In the genomic region with DNA sequence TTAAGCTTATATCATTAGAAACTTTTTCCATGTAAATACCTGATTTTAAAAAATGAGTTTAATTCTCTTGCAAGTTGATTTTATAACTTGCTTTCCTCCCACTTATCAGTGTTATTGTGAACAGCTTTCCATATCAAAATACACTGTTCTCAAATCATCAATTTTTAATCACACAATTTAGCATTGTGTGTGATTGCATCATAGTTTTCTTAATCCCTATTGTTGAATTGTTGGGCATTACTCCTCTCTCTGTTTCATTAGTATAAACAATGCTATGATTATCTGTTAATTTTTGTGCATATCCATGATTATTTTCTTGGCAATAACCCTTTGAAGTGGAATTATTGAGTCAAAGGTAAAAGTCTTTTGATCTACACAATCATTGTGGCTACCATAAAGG, we compare ENCODE assay signal across 19 cellular contexts. TPM values are rescaled to one million over a fixed set of nuclear protein-coding genes. Genes with fewer than 3 reads are reported as not detected.
DNase-seq lines count a peak whose midpoint lies in the region; ATAC-seq, FAIRE-seq and TF ChIP-seq lines count a peak whose summit lies in the region.
"Had no signal": no experiment of that assay in that cellular context is flagged by ENCODE, and none has a peak within 500 bp of the region (broad histone marks: within the 10 kb centered on the region; RNA-seq: fewer than 3 reads in every experiment).

No MANE protein-coding gene starts in this region.

- H3K14ac ChIP-seq in H9 (ENCODE audit: insufficient read depth, low read length), result no peak overlapping the region

- no peaks in the 10 kb centered on the region for H4K20me1 ChIP-seq in H9 (ENCODE audit: control insufficient read depth, insufficient read depth, insufficient read length)
- H4K20me1 ChIP-seq in PC-9 (ENCODE audit: insufficient read depth), result peaks cover 8% of the 10 kb centered on the region; the same call in 1 of the 2 replicates

- BruUV-seq in Panc1 (replicated peaks; lab: Mats Ljungman, UMichigan), result no TSS peak
- BruUV-seq in PC-9 (replicated peaks; lab: Mats Ljungman, UMichigan), result no TSS peak

- H2BK15ac ChIP-seq in H9 (ENCODE audit: low read depth, low read length), result no peak overlapping the region

- H3K9ac ChIP-seq in H9 (ENCODE audit: extremely low read depth, insufficient read length, low read length), result no peak overlapping the region
- H3K9ac ChIP-seq: GM23248 had no signal

- H3K4me1 Mint-ChIP-seq in H9 (peaks cover 54 to 60% of the 10 kb centered on the region in 2 experiments), chondrocyte (ENCODE audit: low read depth) (peaks cover 65% of the 10 kb centered on the region)
- no peaks in the 10 kb centered on the region for H3K4me1 Mint-ChIP-seq in CD8-positive, alpha-beta memory T cell
- H3K4me1 Mint-ChIP-seq: CD4-positive, alpha-beta memory T cell had no signal

- peaks cover 11% of the 10 kb centered on the region for H3K79me1 ChIP-seq in H9 (ENCODE audit: insufficient read depth, low read depth, low read length, poor library complexity, severe bottlenecking)

- H2AK5ac ChIP-seq in H9 (ENCODE audit: insufficient read length, low read length), result no peak overlapping the region

- no peaks in the 10 kb centered on the region for H3K9me3 ChIP-seq in H9 (ENCODE audit: control insufficient read depth, low read depth, low read length)
- H3K9me3 ChIP-seq in Panc1 (ENCODE audit: control insufficient read depth, insufficient read depth, low read depth, low read length), result no peaks in the 10 kb centered on the region
- H3K9me3 ChIP-seq in CD8-positive, alpha-beta memory T cell (ENCODE audit: low read length), result no peaks in the 10 kb centered on the region
- no peaks in the 10 kb centered on the region for H3K9me3 ChIP-seq in PC-9 (ENCODE audit: insufficient read depth, low read depth)
- H3K9me3 ChIP-seq: Caco-2 had no signal

- H2AFZ ChIP-seq in H9 (ENCODE audit: low read length) (no peak overlapping the region), PC-9 (no peak overlapping the region)
- H2AFZ ChIP-seq: GM23248 had no signal

- POLR2A ChIA-PET in Panc1 (lab: Charles Lee), result no interaction called here
- POLR2A ChIA-PET in CD8-positive, alpha-beta memory T cell (lab: Charles Lee), result no interaction called here
- POLR2A ChIA-PET in PC-9 (lab: Charles Lee; ENCODE audit: unreplicated experiment), result no interaction called here

- no peak for TF ChIP-seq CTCF in H9 (conservative IDR thresholded peaks at IDR 0.05)
- TF ChIP-seq CTCF in Panc1 (IDR thresholded peaks at IDR 0.05), result no peak
- no peak for TF ChIP-seq CTCF in chondrocyte (IDR thresholded peaks at IDR 0.05)
- no peak for TF ChIP-seq CTCF in PC-9 (conservative IDR thresholded peaks at IDR 0.05)

- H3K18ac ChIP-seq in H9 (ENCODE audit: insufficient read length, low read depth, low read length), result no peak overlapping the region

- peaks cover 9% of the 10 kb centered on the region; the same call in 1 of the 2 replicates for H3F3A ChIP-seq in PC-9 (ENCODE audit: insufficient read depth, low read depth)

- no peak overlapping the region for H2BK12ac ChIP-seq in H9 (ENCODE audit: insufficient read length, low read depth, low read length)

- no peak overlapping the region for H3K56ac ChIP-seq in H9 (ENCODE audit: insufficient read length, low read depth, low read length)

- no peaks in the 10 kb centered on the region for H3K9me2 ChIP-seq in PC-9 (ENCODE audit: insufficient read depth)

- H3K4me3 ChIP-seq in Panc1 (ENCODE audit: low read depth in 2 of 2, low read length in 2 of 2) (no peak overlapping the region), PC-9 (no peak overlapping the region)
- H3K4me3 ChIP-seq in CD8-positive, alpha-beta memory T cell (ENCODE audit: low read length), result no peak overlapping the region
- H3K4me3 ChIP-seq: GM23248 had no signal

- peaks cover 50% of the 10 kb centered on the region; the same call in 1 of the 2 replicates for H3K79me2 ChIP-seq in H9 (ENCODE audit: insufficient read depth, low read length)
- peaks cover 87% of the 10 kb centered on the region for H3K79me2 ChIP-seq in PC-9 (ENCODE audit: low read depth)

- peaks cover 9 to 14% (median 9%) of the 10 kb centered on the region in 3 experiments for H3K36me3 Mint-ChIP-seq in H9 (ENCODE audit: insufficient read depth in 1 of 3, low read depth in 3 of 3)
- H3K36me3 Mint-ChIP-seq in chondrocyte (ENCODE audit: low read depth), result peaks cover 2% of the 10 kb centered on the region
- no peaks in the 10 kb centered on the region for H3K36me3 Mint-ChIP-seq in CD8-positive, alpha-beta memory T cell
- H3K36me3 Mint-ChIP-seq: CD4-positive, alpha-beta memory T cell had no signal

- ATAC-seq in Panc1, result no peak
- no peak for ATAC-seq in GM18873 (IDR thresholded peaks at IDR 0.05; ENCODE audit: low FRiP score, unreplicated experiment)

- H3K4me1 ChIP-seq in H9 (ENCODE audit: insufficient read depth, low read length), result peaks cover 12% of the 10 kb centered on the region
- peaks cover 39% of the 10 kb centered on the region for H3K4me1 ChIP-seq in Panc1 (ENCODE audit: control insufficient read depth, insufficient read depth, low read length)
- H3K4me1 ChIP-seq in CD8-positive, alpha-beta memory T cell (ENCODE audit: insufficient read depth, low read length), result no peaks in the 10 kb centered on the region
- peaks cover 21% of the 10 kb centered on the region for H3K4me1 ChIP-seq in PC-9 (replicated peaks; ENCODE audit: insufficient read depth)
- H3K4me1 ChIP-seq: Caco-2 had no signal

- H3K9me3 Mint-ChIP-seq in H9, result peaks cover 4 to 5% of the 10 kb centered on the region in 2 experiments; a peak in 4 of 5 replicates
- no peaks in the 10 kb centered on the region for H3K9me3 Mint-ChIP-seq in chondrocyte (ENCODE audit: low read depth)
- H3K9me3 Mint-ChIP-seq in CD8-positive, alpha-beta memory T cell, result peaks cover 0 to 10% (median 0%) of the 10 kb centered on the region in 5 donors

- H3K27ac ChIP-seq in H9 (ENCODE audit: insufficient read length, low read depth, low read length) (no peak overlapping the region), Panc1 (ENCODE audit: low read length) (peak overlapping the region; percentile 42; the same call in 1 of the 2 replicates), PC-9 (no peak overlapping the region)
- H3K27ac ChIP-seq in CD8-positive, alpha-beta memory T cell (ENCODE audit: low read depth, low read length), result no peak overlapping the region
- H3K27ac ChIP-seq: GM23248 had no signal

- H3K4ac ChIP-seq in H9 (ENCODE audit: low read depth, low read length), result no peak overlapping the region

- H3K23me2 ChIP-seq in H9 (ENCODE audit: insufficient read length, low read depth, low read length, poor library complexity, severe bottlenecking), result no peaks in the 10 kb centered on the region

- no peak overlapping the region for H4K8ac ChIP-seq in H9 (replicated peaks; ENCODE audit: insufficient read length, low read depth, low read length)

- no peak overlapping the region for H2BK5ac ChIP-seq in H9 (ENCODE audit: insufficient read length, low read length)

- FAIRE-seq in A204.1 (lab: Jason Lieb, UNC), result peak; percentile 35
- FAIRE-seq: GM12892, GM19239, H54 had no signal

- H3K27ac Mint-ChIP-seq in H9 (peak overlapping the region in 2 of 3 experiments; percentile 33 to 80; a peak in 4 of 7 replicates), chondrocyte (ENCODE audit: unreplicated experiment) (peak overlapping the region; percentile 67)
- no peak overlapping the region for H3K27ac Mint-ChIP-seq in CD8-positive, alpha-beta memory T cell
- H3K27ac Mint-ChIP-seq: CD4-positive, alpha-beta memory T cell had no signal

- H4K5ac ChIP-seq in H9 (ENCODE audit: insufficient read length, low read depth, low read length), result no peak overlapping the region

- H3K27me3 Mint-ChIP-seq in H9 (ENCODE audit: low read depth) (no peaks in the 10 kb centered on the region), chondrocyte (ENCODE audit: low read depth) (no peaks in the 10 kb centered on the region)
- peaks cover 3% of the 10 kb centered on the region in 2 donors for H3K27me3 Mint-ChIP-seq in CD8-positive, alpha-beta memory T cell

- H3K4me3 Mint-ChIP-seq in H9 (no peak overlapping the region), chondrocyte (ENCODE audit: unreplicated experiment) (no peak overlapping the region)
- H3K4me3 Mint-ChIP-seq in CD8-positive, alpha-beta memory T cell, result no peak overlapping the region
- H3K4me3 Mint-ChIP-seq: CD4-positive, alpha-beta memory T cell had no signal

- no peak overlapping the region for H3K23ac ChIP-seq in H9 (ENCODE audit: insufficient read length, low read depth, low read length)

- H2BK20ac ChIP-seq in H9 (ENCODE audit: low read depth, low read length, poor library complexity, severe bottlenecking), result no peak overlapping the region

- DNase-seq in H9, result no peak
- DNase-seq in Panc1 (ENCODE audit: low read depth, low spot score), result no peak
- DNase-seq in chondrocyte (ENCODE audit: low spot score), result no peak
- DNase-seq in CD8-positive, alpha-beta memory T cell, result no peak
- no peak for DNase-seq in PC-9
- no peak for DNase-seq in KG1 (lab: John Stamatoyannopoulos, UW)
- DNase-seq: 8988T; C1 segment of cervical spinal cord; Caco-2; CD4-positive, alpha-beta memory T cell; DMS153; DND-41; GM23248; HCEC 1CT had no signal

- H3K4me2 ChIP-seq in H9 (ENCODE audit: insufficient read depth, insufficient read length, low read length) (no peak overlapping the region), PC-9 (no peak overlapping the region)

- no peak overlapping the region for H2BK120ac ChIP-seq in H9 (ENCODE audit: low read depth, low read length, poor library complexity, severe bottlenecking)

- H4K91ac ChIP-seq in H9 (ENCODE audit: insufficient read length, low read depth, low read length), result no peak overlapping the region

- in situ Hi-C loops in Panc1 (cut with HindIII; ENCODE audit: low pct_unique_long_range_greater_than_20kb, low sequenced_read_pairs), result no loop called here

- CTCF ChIA-PET in Panc1 (lab: Charles Lee), result no interaction called here
- CTCF ChIA-PET in CD8-positive, alpha-beta memory T cell (lab: Charles Lee), result no interaction called here
- CTCF ChIA-PET in PC-9 (lab: Charles Lee), result no interaction called here

- no peaks in the 10 kb centered on the region for H3K36me3 ChIP-seq in Panc1 (ENCODE audit: control insufficient read depth, insufficient read depth, low read length)
- H3K36me3 ChIP-seq in CD8-positive, alpha-beta memory T cell (ENCODE audit: insufficient read depth, low read length), result no peaks in the 10 kb centered on the region
- no peaks in the 10 kb centered on the region; the same call in 1 of the 2 replicates for H3K36me3 ChIP-seq in PC-9 (ENCODE audit: low read depth)

- H3K27me3 ChIP-seq in H9 (ENCODE audit: insufficient read depth, low read length) (no peaks in the 10 kb centered on the region), Panc1 (ENCODE audit: control insufficient read depth, insufficient read depth, low read length) (no peaks in the 10 kb centered on the region), PC-9 (ENCODE audit: insufficient read depth, low read depth) (no peaks in the 10 kb centered on the region)
- no peaks in the 10 kb centered on the region for H3K27me3 ChIP-seq in CD8-positive, alpha-beta memory T cell (ENCODE audit: insufficient read depth, low read length, poor library complexity, severe bottlenecking)

- H3T11ph ChIP-seq in H9 (ENCODE audit: low read length), result no peak overlapping the region

- intact Hi-C loops in Panc1 (cut with micrococcal nuclease; ENCODE audit: unreplicated experiment) (no loop called here), PC-9 (cut with micrococcal nuclease; ENCODE audit: unreplicated experiment) (no loop called here)

RNA-seq across cellular contexts. Expression of gene ROR1, which starts 48.7 kb away (rescaled TPM):
- 75.9 and 76.4 TPM in 2 replicates for total RNA-seq in H9 (2021)
- 19.3 TPM for total RNA-seq in Panc1 (2021; ENCODE audit: unreplicated experiment)
- polyA plus RNA-seq in Panc1 (2012; ENCODE audit: insufficient read length), result 7.8 TPM
- total RNA-seq in chondrocyte, result 75.2 to 131 TPM (median 123 TPM) in 3 replicates
- total RNA-seq in CD8-positive, alpha-beta memory T cell, result not detected
- polyA plus RNA-seq in CD8-positive, alpha-beta memory T cell, result not detected
- total RNA-seq in PC-9 (2021), result 16.0 and 19.0 TPM in 2 replicates
- total RNA-seq: CD4-positive, alpha-beta memory T cell had no signal
- polyA plus RNA-seq: CD4-positive, alpha-beta memory T cell had no signal

Comparison
In these comparisons a context has a peak if more than half of its experiments do, and no peak if none do; other contexts are left out.
1. H3K27ac Mint-ChIP-seq: peak in H9 (2 of 3) and chondrocyte (single experiment); none in CD8-positive, alpha-beta memory T cell (0 of 8).
2. RNA of gene ROR1, which starts 48.7 kb away (total RNA-seq): 75.2 to 131 TPM in chondrocyte, 75.9 to 76.4 TPM in H9, 19.3 TPM in Panc1 (single experiment) and 16.0 to 19.0 TPM in PC-9; not detected in CD8-positive, alpha-beta memory T cell; every median in the first group is over 10 times any median in the second.